1 cellular context compared by ENCODE assay signal in the genomic region with DNA sequence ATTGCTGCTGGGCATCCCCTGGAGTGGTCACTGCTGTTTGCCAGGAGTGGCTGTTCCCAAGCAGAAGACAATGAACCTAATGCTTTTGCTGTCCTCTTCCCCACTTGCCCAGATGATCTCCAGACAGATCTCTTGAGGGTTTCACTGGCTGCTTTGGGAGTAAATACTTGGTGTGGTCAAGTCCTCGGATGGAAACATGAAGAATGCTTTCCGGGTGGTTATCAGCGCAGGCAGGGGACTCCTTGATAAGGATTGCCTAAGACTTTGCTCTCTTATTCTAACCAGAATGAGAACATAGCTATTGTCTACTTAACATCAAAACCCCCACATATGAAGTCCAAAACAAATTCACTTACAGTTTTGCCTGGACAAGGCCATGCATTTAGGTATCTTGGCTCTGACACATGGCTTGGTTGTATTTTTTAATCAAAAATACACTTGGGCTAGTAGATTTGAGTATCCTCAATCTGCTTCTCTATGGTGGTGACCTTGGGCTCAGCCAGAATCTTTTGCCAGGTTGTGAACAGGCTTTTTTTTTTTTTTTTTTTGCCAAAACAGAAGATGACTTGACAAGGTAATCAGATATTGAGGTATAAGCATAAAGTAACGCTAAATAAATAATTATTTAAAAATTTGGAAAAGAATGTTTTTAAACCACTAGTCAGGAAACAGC.
TF ChIP-seq lines count a peak whose summit lies in the region.

No MANE protein-coding gene starts in this region.

TF ChIP-seq in K562, 482 proteins besides CTCF, POLR2A, EP300 and RAD21 (continued from another document and continues in another):
- peak; percentile 30; the same call in 1 of the 2 replicates for TF ChIP-seq ELF1 (tag; IDR thresholded peaks at IDR 0.05)
- no peak for TF ChIP-seq RBM34 (IDR thresholded peaks at IDR 0.05; ENCODE audit: borderline replicate concordance, insufficient read depth, low read length)
- peak; percentile 86 for TF ChIP-seq NBN (IDR thresholded peaks at IDR 0.05; ENCODE audit: low read depth)
- TF ChIP-seq, protein P1, sequence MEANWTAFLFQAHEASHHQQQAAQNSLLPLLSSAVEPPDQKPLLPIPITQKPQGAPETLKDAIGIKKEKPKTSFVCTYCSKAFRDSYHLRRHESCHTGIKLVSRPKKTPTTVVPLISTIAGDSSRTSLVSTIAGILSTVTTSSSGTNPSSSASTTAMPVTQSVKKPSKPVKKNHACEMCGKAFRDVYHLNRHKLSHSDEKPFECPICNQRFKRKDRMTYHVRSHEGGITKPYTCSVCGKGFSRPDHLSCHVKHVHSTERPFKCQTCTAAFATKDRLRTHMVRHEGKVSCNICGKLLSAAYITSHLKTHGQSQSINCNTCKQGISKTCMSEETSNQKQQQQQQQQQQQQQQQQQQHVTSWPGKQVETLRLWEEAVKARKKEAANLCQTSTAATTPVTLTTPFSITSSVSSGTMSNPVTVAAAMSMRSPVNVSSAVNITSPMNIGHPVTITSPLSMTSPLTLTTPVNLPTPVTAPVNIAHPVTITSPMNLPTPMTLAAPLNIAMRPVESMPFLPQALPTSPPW (CRISPR knock-in tag; IDR thresholded peaks at IDR 0.05), result peak; percentile 72
- TF ChIP-seq, protein P2, sequence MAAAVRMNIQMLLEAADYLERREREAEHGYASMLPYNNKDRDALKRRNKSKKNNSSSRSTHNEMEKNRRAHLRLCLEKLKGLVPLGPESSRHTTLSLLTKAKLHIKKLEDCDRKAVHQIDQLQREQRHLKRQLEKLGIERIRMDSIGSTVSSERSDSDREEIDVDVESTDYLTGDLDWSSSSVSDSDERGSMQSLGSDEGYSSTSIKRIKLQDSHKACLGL (CRISPR knock-in tag; IDR thresholded peaks at IDR 0.05; ENCODE audit: borderline replicate concordance, poor library complexity, severe bottlenecking), result no peak
- 0 out of 4 replicates have a peak, but pooled peaks of 1 of the 2 experiments have one; percentile 33 for TF ChIP-seq SRF (CRISPR knock-in tag; IDR thresholded peaks at IDR 0.05)
- peak; percentile 48; the same call in 1 of the 2 replicates for TF ChIP-seq BHLHE40 (IDR thresholded peaks at IDR 0.05; ENCODE audit: low read length)
- TF ChIP-seq ZNF445 (CRISPR knock-in tag; IDR thresholded peaks at IDR 0.05; ENCODE audit: low read depth), result no peak
- no peak for TF ChIP-seq PHF21A (IDR thresholded peaks at IDR 0.05; ENCODE audit: borderline replicate concordance, low read depth)
- TF ChIP-seq NCOA4 (IDR thresholded peaks at IDR 0.05; ENCODE audit: partially characterized antibody), result no peak
- no peak for TF ChIP-seq PTBP1 (IDR thresholded peaks at IDR 0.05; ENCODE audit: low read depth, low read length)
- no peak for TF ChIP-seq BRF1 (IDR thresholded peaks at IDR 0.05; ENCODE audit: borderline replicate concordance, extremely low read depth, insufficient read length)
- TF ChIP-seq HDGF (IDR thresholded peaks at IDR 0.05), result no peak
- TF ChIP-seq ZNF134 (CRISPR knock-in tag; conservative IDR thresholded peaks at IDR 0.05), result no peak
- peak; percentile 91 for TF ChIP-seq TAL1 (IDR thresholded peaks at IDR 0.05)
- no peak for TF ChIP-seq RBM39 (optimal IDR thresholded peaks at IDR 0.05; ENCODE audit: low read depth, low read length)
- TF ChIP-seq ARID1B (IDR thresholded peaks at IDR 0.05), result peak; percentile 98
- peak in 1 of 2 experiments; percentile 63; a peak in 1 of 4 replicates for TF ChIP-seq ETV6 (IDR thresholded peaks at IDR 0.05; ENCODE audit: borderline replicate concordance in 1 of 2, low read depth in 2 of 2, low read length in 1 of 2)
- no peak for TF ChIP-seq ETV6 (CRISPR knock-in tag; IDR thresholded peaks at IDR 0.05; ENCODE audit: borderline replicate concordance)
- TF ChIP-seq MTA1 (IDR thresholded peaks at IDR 0.05; ENCODE audit: borderline replicate concordance), result peak; percentile 78; the same call in 1 of the 2 replicates
- no peak for TF ChIP-seq SREBF1 (IDR thresholded peaks at IDR 0.05; ENCODE audit: borderline replicate concordance, low read depth, low read length)
- peak; percentile 91 for TF ChIP-seq MEIS2 (IDR thresholded peaks at IDR 0.05; ENCODE audit: partially characterized antibody)
- no peak for TF ChIP-seq ZNF232 (CRISPR knock-in tag; IDR thresholded peaks at IDR 0.05)
- no peak for TF ChIP-seq ATF1 (CRISPR knock-in tag; IDR thresholded peaks at IDR 0.05)
- TF ChIP-seq ATF1 (tag; IDR thresholded peaks at IDR 0.05), result peak; percentile 57; the same call in 1 of the 2 replicates
- TF ChIP-seq HNRNPK (IDR thresholded peaks at IDR 0.05; ENCODE audit: low read depth, low read length, poor library complexity, severe bottlenecking), result no peak
- no peak for TF ChIP-seq SUPT5H (IDR thresholded peaks at IDR 0.05)
- TF ChIP-seq TBL1XR1 (IDR thresholded peaks at IDR 0.05; ENCODE audit: low read length in 2 of 2), result peak; percentile 82 to 96
- no peak for TF ChIP-seq CEBPZ (IDR thresholded peaks at IDR 0.05; ENCODE audit: borderline replicate concordance, low read depth, low read length)
- TF ChIP-seq RCOR1 (IDR thresholded peaks at IDR 0.05; ENCODE audit: borderline replicate concordance in 1 of 2, low read depth in 2 of 2, low read length in 2 of 2), result peak; percentile 80 to 98
- TF ChIP-seq ZNF318 (IDR thresholded peaks at IDR 0.05; ENCODE audit: borderline replicate concordance in 1 of 2, low read depth in 1 of 2), result no peak
- TF ChIP-seq MCM7 (IDR thresholded peaks at IDR 0.05), result no peak
- TF ChIP-seq CHCHD3 (CRISPR knock-in tag; IDR thresholded peaks at IDR 0.05), result no peak
- TF ChIP-seq FOXK2 (conservative IDR thresholded peaks at IDR 0.05 in 1 of 2, IDR thresholded peaks at IDR 0.05 in 1 of 2; ENCODE audit: low read depth in 2 of 2), result peak; percentile 91 to 92
- no peak for TF ChIP-seq KAT2B (IDR thresholded peaks at IDR 0.05; ENCODE audit: low read depth, low read length)
- TF ChIP-seq ILK (tag; IDR thresholded peaks at IDR 0.05; ENCODE audit: borderline replicate concordance, low read depth), result no peak
- no peak for TF ChIP-seq EZH2 (IDR thresholded peaks at IDR 0.05; ENCODE audit: borderline replicate concordance, low read depth, low read length)
- TF ChIP-seq TAF1 (IDR thresholded peaks at IDR 0.05; ENCODE audit: control insufficient read depth, extremely low read depth, insufficient read depth, low read length, severe bottlenecking), result no peak
- TF ChIP-seq ZNF140 (CRISPR knock-in tag; IDR thresholded peaks at IDR 0.05), result no peak
- TF ChIP-seq GTF2E2 (tag; IDR thresholded peaks at IDR 0.05), result peak; percentile 87
- TF ChIP-seq, protein P3, sequence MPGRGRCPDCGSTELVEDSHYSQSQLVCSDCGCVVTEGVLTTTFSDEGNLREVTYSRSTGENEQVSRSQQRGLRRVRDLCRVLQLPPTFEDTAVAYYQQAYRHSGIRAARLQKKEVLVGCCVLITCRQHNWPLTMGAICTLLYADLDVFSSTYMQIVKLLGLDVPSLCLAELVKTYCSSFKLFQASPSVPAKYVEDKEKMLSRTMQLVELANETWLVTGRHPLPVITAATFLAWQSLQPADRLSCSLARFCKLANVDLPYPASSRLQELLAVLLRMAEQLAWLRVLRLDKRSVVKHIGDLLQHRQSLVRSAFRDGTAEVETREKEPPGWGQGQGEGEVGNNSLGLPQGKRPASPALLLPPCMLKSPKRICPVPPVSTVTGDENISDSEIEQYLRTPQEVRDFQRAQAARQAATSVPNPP (IDR thresholded peaks at IDR 0.05; ENCODE audit: borderline replicate concordance, insufficient read depth, insufficient read length), result no peak
- TF ChIP-seq CBX1 (IDR thresholded peaks at IDR 0.05; ENCODE audit: low read depth), result no peak
- TF ChIP-seq, protein P4, sequence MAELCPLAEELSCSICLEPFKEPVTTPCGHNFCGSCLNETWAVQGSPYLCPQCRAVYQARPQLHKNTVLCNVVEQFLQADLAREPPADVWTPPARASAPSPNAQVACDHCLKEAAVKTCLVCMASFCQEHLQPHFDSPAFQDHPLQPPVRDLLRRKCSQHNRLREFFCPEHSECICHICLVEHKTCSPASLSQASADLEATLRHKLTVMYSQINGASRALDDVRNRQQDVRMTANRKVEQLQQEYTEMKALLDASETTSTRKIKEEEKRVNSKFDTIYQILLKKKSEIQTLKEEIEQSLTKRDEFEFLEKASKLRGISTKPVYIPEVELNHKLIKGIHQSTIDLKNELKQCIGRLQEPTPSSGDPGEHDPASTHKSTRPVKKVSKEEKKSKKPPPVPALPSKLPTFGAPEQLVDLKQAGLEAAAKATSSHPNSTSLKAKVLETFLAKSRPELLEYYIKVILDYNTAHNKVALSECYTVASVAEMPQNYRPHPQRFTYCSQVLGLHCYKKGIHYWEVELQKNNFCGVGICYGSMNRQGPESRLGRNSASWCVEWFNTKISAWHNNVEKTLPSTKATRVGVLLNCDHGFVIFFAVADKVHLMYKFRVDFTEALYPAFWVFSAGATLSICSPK (IDR thresholded peaks at IDR 0.05; ENCODE audit: borderline replicate concordance), result no peak
- TF ChIP-seq, protein P5, sequence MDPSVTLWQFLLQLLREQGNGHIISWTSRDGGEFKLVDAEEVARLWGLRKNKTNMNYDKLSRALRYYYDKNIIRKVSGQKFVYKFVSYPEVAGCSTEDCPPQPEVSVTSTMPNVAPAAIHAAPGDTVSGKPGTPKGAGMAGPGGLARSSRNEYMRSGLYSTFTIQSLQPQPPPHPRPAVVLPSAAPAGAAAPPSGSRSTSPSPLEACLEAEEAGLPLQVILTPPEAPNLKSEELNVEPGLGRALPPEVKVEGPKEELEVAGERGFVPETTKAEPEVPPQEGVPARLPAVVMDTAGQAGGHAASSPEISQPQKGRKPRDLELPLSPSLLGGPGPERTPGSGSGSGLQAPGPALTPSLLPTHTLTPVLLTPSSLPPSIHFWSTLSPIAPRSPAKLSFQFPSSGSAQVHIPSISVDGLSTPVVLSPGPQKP (CRISPR knock-in tag; IDR thresholded peaks at IDR 0.05), result no peak
